22 cellular contexts compared by ENCODE assay signal in genomic region chr16:57845115-57845514, GRCh38. TPM values are rescaled to one million over a fixed set of nuclear protein-coding genes. Genes with fewer than 3 reads are reported as not detected.
DNase-seq lines count a peak whose midpoint lies in the region; ATAC-seq, FAIRE-seq and TF ChIP-seq lines count a peak whose summit lies in the region.
"Had no signal": no experiment of that assay in that cellular context is flagged by ENCODE, and none has a peak within 500 bp of the region (broad histone marks: within the 10 kb centered on the region; RNA-seq: fewer than 3 reads in every experiment).

No MANE protein-coding gene starts in this region.

- 46% methylated on average over 8 of the region's 8 CpGs for WGBS in HepG2 (ENCODE audit: low lambda C conversion rate)
- WGBS in right lobe of liver (ENCODE audit: insufficient coverage, low coverage, low lambda C conversion rate, missing lambda C conversion rate) = 70% methylated on average over 8 of the region's 8 CpGs
- WGBS in K562 (ENCODE audit: insufficient coverage, low coverage, missing lambda C conversion rate) = under 1% methylated on average over 8 of the region's 8 CpGs
- no CpG with 5 or more reads among the region's 8 CpGs for WGBS in mesendoderm (ENCODE audit: extremely low coverage, insufficient coverage, low lambda C conversion rate)
- 79 to 89% (median 84%) methylated on average over 8 of the region's 8 CpGs for WGBS in spleen, 5 donors

- POLR2A ChIA-PET in HepG2 (lab: Yijun Ruan, JAX) = interaction anchor here (1.0 to 2.5 kb wide), 2 partner anchors 18 kb away, joined by 3 to 6 read pairs; no protein-coding TSS in a partner anchor
- POLR2A ChIA-PET in K562 (lab: Yijun Ruan, JAX) = interaction anchor here (0.6 to 1.1 kb wide), 3 partner anchors 15 to 22 kb away, joined by 3 read pairs; no protein-coding TSS in a partner anchor

- no peaks in the 10 kb centered on the region for H4K20me1 ChIP-seq in HepG2 (ENCODE audit: insufficient read depth, low read length)
- no peaks in the 10 kb centered on the region for H4K20me1 ChIP-seq in K562 (replicated peaks; ENCODE audit: control insufficient read depth, insufficient read depth, low read length)

- H3K4me1 Mint-ChIP-seq in T-helper 2 cell treated with Interferon-gamma antibody and Interleukin-4, amounts not matched to agents 5 μg/mL and 100 μg/mL, for 36 hours (ENCODE audit: low read depth) = no peaks in the 10 kb centered on the region

- H3K9me1 ChIP-seq in K562 (ENCODE audit: control insufficient read depth, insufficient read depth, low read length) = no peaks in the 10 kb centered on the region

- peak overlapping the region; percentile 84 for H2BK120ac ChIP-seq in mesendoderm (ENCODE audit: low read depth, low read length)

- no peaks in the 10 kb centered on the region for H3K9me3 Mint-ChIP-seq in T-helper 2 cell treated with Interferon-gamma antibody and Interleukin-4, amounts not matched to agents 5 μg/mL and 100 μg/mL, for 36 hours

- H2BK15ac ChIP-seq in mesendoderm (replicated peaks; ENCODE audit: low read depth) = no peak overlapping the region

- in situ Hi-C loops in HepG2 (cut with HindIII; ENCODE audit: extremely low pct_ligation_motif_present, low pct_unique_long_range_greater_than_20kb) (no loop called here), K562 (cut with MboI) (no loop called here)

- TF ChIP-seq CTCF in HepG2 (CRISPR knock-in tag; IDR thresholded peaks at IDR 0.05) (no peak), right lobe of liver (IDR thresholded peaks at IDR 0.05) (no peak), K562 (IDR thresholded peaks at IDR 0.05 in 2 of 3, conservative IDR thresholded peaks at IDR 0.05 in 1 of 3; ENCODE audit: insufficient read depth in 2 of 3, low read depth in 1 of 3, low read length in 3 of 3) (no peak), spleen (IDR thresholded peaks at IDR 0.05 in 8 of 11, conservative IDR thresholded peaks at IDR 0.05 in 3 of 11) (no peak)

- no peak for TF ChIP-seq EP300 in HepG2 (IDR thresholded peaks at IDR 0.05; ENCODE audit: low read depth in 2 of 2, low read length in 2 of 2)
- no peak for TF ChIP-seq EP300 in HepG2 (CRISPR knock-in tag; IDR thresholded peaks at IDR 0.05; ENCODE audit: borderline replicate concordance)
- TF ChIP-seq EP300 in K562 (IDR thresholded peaks at IDR 0.05; ENCODE audit: low read length) = no peak

- H3K79me1 ChIP-seq in mesendoderm (ENCODE audit: low read length) = no peaks in the 10 kb centered on the region

- H3K23ac ChIP-seq in mesendoderm (ENCODE audit: low read length) = no peak overlapping the region

- H3K56ac ChIP-seq in mesendoderm (ENCODE audit: low read length) = peak overlapping the region; percentile 60

- no peaks in the 10 kb centered on the region for H3K36me3 Mint-ChIP-seq in T-helper 2 cell treated with Interferon-gamma antibody and Interleukin-4, amounts not matched to agents 5 μg/mL and 100 μg/mL, for 36 hours (ENCODE audit: low read depth)

- H2AFZ ChIP-seq in HepG2 (ENCODE audit: low read length) (no peak overlapping the region), K562 (ENCODE audit: low read depth, low read length) (no peak overlapping the region)

- no peak for FAIRE-seq in HepG2 (lab: Jason Lieb, UNC)
- no peak for FAIRE-seq in K562 (lab: Jason Lieb, UNC)

- H3K27ac ChIP-seq in HepG2 (ENCODE audit: extremely low read length, insufficient read depth, low read length) (no peak overlapping the region), right lobe of liver (no peak overlapping the region), K562 (ENCODE audit: extremely low read depth, low read depth, low read length) (no peak overlapping the region), mesendoderm (ENCODE audit: low read depth, low read length) (peak overlapping the region; percentile 80), spleen (no peak overlapping the region)
- H3K27ac ChIP-seq: RWPE1 had no signal

- intact Hi-C loops in HepG2 (cut with micrococcal nuclease; ENCODE audit: unreplicated experiment) (no loop called here), right lobe of liver (cut with DNase I) (no loop called here), K562 (cut with micrococcal nuclease) (no loop called here), spleen (cut with DNase I; ENCODE audit: low total_unique reads) (no loop called here)

- H2BK5ac ChIP-seq in mesendoderm (ENCODE audit: low read length) = peak overlapping the region; percentile 45

- peak overlapping the region; percentile 82 for H2AK5ac ChIP-seq in mesendoderm (ENCODE audit: low read length)

- H3K4me1 ChIP-seq in HepG2 (ENCODE audit: insufficient read depth, low read length) (peaks cover 52% of the 10 kb centered on the region), right lobe of liver (peaks cover 0 to 10% (median 2%) of the 10 kb centered on the region in 4 donors), K562 (replicated peaks in 1 of 2; ENCODE audit: control insufficient read depth in 2 of 2, insufficient read depth in 2 of 2, low read length in 2 of 2) (no peaks in the 10 kb centered on the region), mesendoderm (ENCODE audit: control insufficient read depth, low read depth, low read length) (peaks cover 13% of the 10 kb centered on the region), spleen (no peaks in the 10 kb centered on the region)

- peak; percentile 18; the same call in 2 of the 3 replicates for ATAC-seq in HepG2
- ATAC-seq in right lobe of liver = no peak
- no peak for ATAC-seq in K562
- ATAC-seq: Panc1 had no signal

- H3K4me3 Mint-ChIP-seq in T-helper 2 cell treated with Interferon-gamma antibody and Interleukin-4, amounts not matched to agents 5 μg/mL and 100 μg/mL, for 36 hours = no peak overlapping the region

- H3K27me3 ChIP-seq in HepG2 (ENCODE audit: control insufficient read depth in 1 of 2, insufficient read depth in 2 of 2, low read length in 2 of 2) = no peaks in the 10 kb centered on the region
- no peaks in the 10 kb centered on the region for H3K27me3 ChIP-seq in right lobe of liver
- peaks cover 26 to 59% of the 10 kb centered on the region in 2 experiments; a peak in 4 of 5 replicates for H3K27me3 ChIP-seq in K562 (ENCODE audit: control insufficient read depth in 2 of 2, insufficient read depth in 2 of 2, low read length in 2 of 2)
- no peaks in the 10 kb centered on the region for H3K27me3 ChIP-seq in mesendoderm (ENCODE audit: insufficient read depth, low read length, poor library complexity)
- no peaks in the 10 kb centered on the region for H3K27me3 ChIP-seq in spleen (replicated peaks in 1 of 7)
- H3K27me3 ChIP-seq: MG63 had no signal

- H3K27ac Mint-ChIP-seq in T-helper 2 cell treated with Interferon-gamma antibody and Interleukin-4, amounts not matched to agents 5 μg/mL and 100 μg/mL, for 36 hours = no peak overlapping the region

- no peak overlapping the region for H4K5ac ChIP-seq in mesendoderm (ENCODE audit: low read length)

- no peak overlapping the region for H4K8ac ChIP-seq in mesendoderm (ENCODE audit: low read depth, low read length)

- H3K36me3 ChIP-seq in HepG2 (replicated peaks in 1 of 2; ENCODE audit: control insufficient read depth in 1 of 2, insufficient read depth in 2 of 2, low read length in 2 of 2) (no peaks in the 10 kb centered on the region), right lobe of liver (no peaks in the 10 kb centered on the region), K562 (ENCODE audit: control insufficient read depth, insufficient read depth, low read length) (no peaks in the 10 kb centered on the region), mesendoderm (ENCODE audit: control insufficient read depth, insufficient read depth, low read length) (no peaks in the 10 kb centered on the region), spleen (no peaks in the 10 kb centered on the region)
- H3K36me3 ChIP-seq: MG63 had no signal

- DNase-seq in HepG2 (ENCODE audit: low spot score) = no peak
- DNase-seq in right lobe of liver = no peak
- no peak for DNase-seq in K562 (ENCODE audit: extremely low read depth in 1 of 4, low spot score in 3 of 4)
- DNase-seq in mesendoderm = no peak
- DNase-seq in spleen = peak; percentile 44
- DNase-seq in HuH-7.5 (ENCODE audit: low spot score) = no peak
- DNase-seq in T-helper 2 cell treated with Interferon-gamma antibody and Interleukin-4, amounts not matched to agents 5 μg/mL and 100 μg/mL, for 36 hours (ENCODE audit: low spot score) = no peak
- no peak for DNase-seq in central memory CD4-positive, alpha-beta T cell
- DNase-seq: 8988T, DMS153, GOT3, KG1, MG63, NCI-H1105 treated with DMSO at 0.1 percent for 48 hours, NCI-H146, NCI-H2029, NCI-H446, NCI-H524 treated with DMSO at 0.1 percent for 48 hours, NCI-H774, SHP77 had no signal

- BruUV-seq in HepG2 (replicated peaks; lab: Mats Ljungman, UMichigan) (no TSS peak), K562 (replicated peaks; lab: Mats Ljungman, UMichigan) (no TSS peak)

- peaks cover 6% of the 10 kb centered on the region for H3K27me3 Mint-ChIP-seq in T-helper 2 cell treated with Interferon-gamma antibody and Interleukin-4, amounts not matched to agents 5 μg/mL and 100 μg/mL, for 36 hours (ENCODE audit: low read depth)

- TF ChIP-seq RAD21 in HepG2 (CRISPR knock-in tag; IDR thresholded peaks at IDR 0.05) (no peak), K562 (CRISPR knock-in tag; conservative IDR thresholded peaks at IDR 0.05 in 1 of 2, IDR thresholded peaks at IDR 0.05 in 1 of 2) (no peak)

- CTCF ChIA-PET in HepG2 (lab: Yijun Ruan, JAX; ENCODE audit: low intra/inter-chr PET ratio, low total read pairs) (no interaction called here), K562 (lab: Yijun Ruan, JAX; ENCODE audit: low intra/inter-chr PET ratio) (no interaction called here)

- H3K9me3 ChIP-seq in HepG2 (ENCODE audit: low read length) (no peaks in the 10 kb centered on the region), right lobe of liver (no peaks in the 10 kb centered on the region), K562 (replicated peaks; ENCODE audit: control insufficient read depth, insufficient read depth, low read depth, low read length) (no peaks in the 10 kb centered on the region), spleen (no peaks in the 10 kb centered on the region)
- H3K9me3 ChIP-seq: MG63 had no signal

- no peak overlapping the region for H3K4ac ChIP-seq in mesendoderm (ENCODE audit: low read depth, low read length)

- H3K79me2 ChIP-seq in HepG2 (ENCODE audit: insufficient read depth, low read length) (no peaks in the 10 kb centered on the region), K562 (ENCODE audit: control insufficient read depth, insufficient read depth, low read length) (no peaks in the 10 kb centered on the region), mesendoderm (ENCODE audit: control insufficient read depth, insufficient read depth, low read length) (no peaks in the 10 kb centered on the region)

- H3K4me2 ChIP-seq in HepG2 (ENCODE audit: low read depth, low read length) = 0 out of 2 replicates have a peak overlapping the region, but pooled peaks have one; percentile 3
- H3K4me2 ChIP-seq in K562 (ENCODE audit: insufficient read depth, low read length) = no peak overlapping the region
- no peak overlapping the region for H3K4me2 ChIP-seq in mesendoderm (ENCODE audit: low read length)

- H3K9ac ChIP-seq in HepG2 (ENCODE audit: insufficient read depth, low read depth, low read length) = no peak overlapping the region
- H3K9ac ChIP-seq in K562 (ENCODE audit: insufficient read depth in 1 of 2, low read depth in 2 of 2, low read length in 2 of 2) = no peak overlapping the region
- H3K9ac ChIP-seq in mesendoderm (ENCODE audit: low read length) = no peak overlapping the region

- H3K18ac ChIP-seq in mesendoderm (ENCODE audit: low read length) = peak overlapping the region; percentile 4

- H3K4me3 ChIP-seq in HepG2 (replicated peaks in 1 of 3; ENCODE audit: insufficient read depth in 1 of 3, low read depth in 2 of 3, low read length in 3 of 3) = no peak overlapping the region
- H3K4me3 ChIP-seq in right lobe of liver = no peak overlapping the region
- no peak overlapping the region for H3K4me3 ChIP-seq in K562
- H3K4me3 ChIP-seq in mesendoderm (ENCODE audit: low read length) = no peak overlapping the region
- H3K4me3 ChIP-seq in spleen = no peak overlapping the region
- H3K4me3 ChIP-seq: MG63 had no signal

- TF ChIP-seq POLR2A in HepG2 (IDR thresholded peaks at IDR 0.05; ENCODE audit: insufficient read depth in 1 of 2, low read depth in 2 of 2, low read length in 2 of 2) (no peak), right lobe of liver (IDR thresholded peaks at IDR 0.05) (no peak), K562 (conservative IDR thresholded peaks at IDR 0.05) (no peak), spleen (IDR thresholded peaks at IDR 0.05) (no peak)

RNA-seq across cellular contexts. Expression of gene KIFC3, which starts 42.8 kb away (rescaled TPM):
- total RNA-seq in HepG2 (2016; rRNA removed; fragmentation: Illumina TruSeq; extraction: Trizol) (30.0 and 45.3 TPM in 2 replicates), right lobe of liver (10 to 100 TPM; 20.3 to 88.9 (median 46.4) TPM), K562 (2014; rRNA removed) (103 and 106 TPM in 2 replicates), K562 (2014; rRNA removed; fragmentation: Illumina TruSeq; extraction: Trizol) (19.0 and 22.9 TPM in 2 replicates), K562 (2015; rRNA removed; fragmentation: Illumina TruSeq; extraction: Trizol) (26.2 and 28.4 TPM in 2 replicates), K562 (2021) (94.5 and 105 TPM in 2 replicates), spleen (10 to 100 TPM; 30.3 to 61.5 (median 47.5) TPM)
- 11.2 and 13.3 TPM in 2 replicates for total RNA-seq in HepG2 (2016; cell fraction: cytosol; rRNA removed; fragmentation: Illumina TruSeq; extraction: Trizol; ENCODE audit: low read depth)
- 26.2 and 45.1 TPM in 2 replicates for total RNA-seq in HepG2 (2016; cell fraction: insoluble cytoplasmic fraction; rRNA removed; fragmentation: Illumina TruSeq; extraction: Trizol)
- total RNA-seq in HepG2 (2016; cell fraction: membrane; rRNA removed; fragmentation: Illumina TruSeq; extraction: Trizol) = 23.6 and 24.3 TPM in 2 replicates
- total RNA-seq in HepG2 (2016; cell fraction: nucleus; rRNA removed; fragmentation: Illumina TruSeq; extraction: Trizol) = 39.1 and 45.8 TPM in 2 replicates
- polyA plus RNA-seq in HepG2 (2011; rRNA removed) (42.1 and 70.6 TPM in 2 replicates), K562 (2011; rRNA removed) (53.3 and 63.5 TPM in 2 replicates), K562 (2014; fragmentation: Illumina TruSeq; extraction: Trizol) (20.2 and 47.1 TPM in 2 replicates), K562 (2014; fragmentation: Nextera tagmentation; extraction: Ambion mirVana) (under 1 TPM; 0.23 to 0.96 TPM), K562 (2014; rRNA removed) (78.1 and 80.3 TPM in 2 replicates), spleen (10 to 100 TPM in 2 of 3 donors, 1 to 10 TPM in 1; 4.6 to 25.2 (median 15.9) TPM)
- 43.4 and 59.0 TPM in 2 replicates for polyA plus RNA-seq in HepG2 (2011; cell fraction: cytosol; rRNA removed)
- 225 and 236 TPM in 2 replicates for polyA plus RNA-seq in HepG2 (2011; cell fraction: nucleus; rRNA removed)
- 21.3 and 43.4 TPM in 2 replicates for polyA plus RNA-seq in HepG2 (2012)
- 14.4 and 14.6 TPM in 2 replicates for polyA plus RNA-seq in HepG2 (2016; cell fraction: cytosol; fragmentation: Illumina TruSeq; extraction: Trizol; ENCODE audit: low read depth)
- 20.2 and 24.5 TPM in 2 replicates for polyA plus RNA-seq in HepG2 (2016; cell fraction: insoluble cytoplasmic fraction; fragmentation: Illumina TruSeq; extraction: Trizol; ENCODE audit: low read depth)
- polyA plus RNA-seq in HepG2 (2016; cell fraction: membrane; fragmentation: Illumina TruSeq; extraction: Trizol; ENCODE audit: low read depth) = 13.8 and 19.9 TPM in 2 replicates
- 79.4 and 80.8 TPM in 2 replicates for polyA plus RNA-seq in HepG2 (2016; cell fraction: nucleus; fragmentation: Illumina TruSeq; extraction: Trizol; ENCODE audit: insufficient read depth, low read depth)
- 132 and 141 TPM in 2 replicates for polyA minus RNA-seq in HepG2 (2011; rRNA and poly(A)+ RNA removed; ENCODE audit: low replicate concordance)
- polyA minus RNA-seq in HepG2 (2011; cell fraction: cytosol; rRNA and poly(A)+ RNA removed) = 31.9 and 33.7 TPM in 2 replicates
- 94.9 and 117 TPM in 2 replicates for polyA minus RNA-seq in HepG2 (2011; cell fraction: nucleus; rRNA and poly(A)+ RNA removed)
- 164 and 411 TPM in 2 replicates for total RNA-seq in K562 (2011; cell fraction: chromatin; rRNA removed; ENCODE audit: low replicate concordance)
- total RNA-seq in K562 (2011; cell fraction: nucleolus; rRNA removed) = 182 and 194 TPM in 2 replicates
- 159 and 191 TPM in 2 replicates for total RNA-seq in K562 (2011; cell fraction: nucleoplasm; rRNA removed)
- 55.1 and 112 TPM in 2 replicates for polyA plus RNA-seq in K562 (2011; cell fraction: cytosol; rRNA removed)
- 117 and 212 TPM in 2 replicates for polyA plus RNA-seq in K562 (2011; cell fraction: nucleus; rRNA removed)
- 52.0 and 117 TPM in 2 replicates for polyA plus RNA-seq in K562 (2012)
- polyA minus RNA-seq in K562 (2011; rRNA and poly(A)+ RNA removed) = 30.1 and 42.3 TPM in 2 replicates
- polyA minus RNA-seq in K562 (2011; cell fraction: cytosol; rRNA and poly(A)+ RNA removed) = 44.9 and 52.3 TPM in 2 replicates
- polyA minus RNA-seq in K562 (2011; cell fraction: nucleus; rRNA and poly(A)+ RNA removed) = 83.2 and 86.6 TPM in 2 replicates
- 13.8 TPM for polyA plus RNA-seq in mesendoderm (2013, experiment 1 of 2)
- polyA plus RNA-seq in mesendoderm (2013, experiment 2 of 2) = 14.1 TPM

Comparison
In these comparisons a context has a peak if more than half of its experiments do, and no peak if none do; other contexts are left out.
1. Of the 241 proteins assayed by ChIP-seq in both HepG2 and K562: peak only in HepG2: CEBPB, MAX, PATZ1, PBX2, TCF7 and TFAP4; only in K562: none; in both: CEBPG; in neither: 230; mixed calls (peak in some experiments, not most) for 4.